19 cellular contexts compared by ENCODE assay signal in the genomic region with DNA sequence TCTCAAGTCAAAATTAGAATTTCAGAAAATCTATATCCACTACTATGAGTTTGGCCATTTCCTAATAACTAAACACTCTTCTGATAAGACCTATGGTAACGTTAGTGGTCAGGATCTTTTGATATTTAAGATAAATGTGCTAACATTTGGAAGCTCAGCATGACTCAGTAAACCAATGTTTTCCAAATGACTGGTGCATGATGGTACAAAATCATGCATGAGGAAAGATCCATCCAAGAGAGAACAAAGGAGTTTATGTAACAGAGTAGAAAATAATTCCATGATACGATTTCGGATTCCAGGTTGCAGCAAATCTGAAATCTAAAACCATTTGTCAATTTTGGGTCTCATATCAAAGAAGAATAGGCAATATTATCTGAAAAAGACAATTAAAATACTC.
"Had no signal": no experiment of that assay in that cellular context is flagged by ENCODE, and none has a peak within 500 bp of the region (broad histone marks: within the 10 kb centered on the region; RNA-seq: fewer than 3 reads in every experiment).

No MANE protein-coding gene starts in this region.

- H3K36me3 ChIP-seq: gastrocnemius medialis, heart left ventricle, left ventricle myocardium inferior, tibial artery, uterus had no signal

- H3K4me3 ChIP-seq: gastrocnemius medialis, heart left ventricle, left ventricle myocardium inferior, tibial artery, uterus had no signal

- ATAC-seq: activated naive CD8-positive, alpha-beta T cell treated with anti-CD3 and anti-CD28 coated beads, Interleukin-2, amount 50 U/mL, for 24 hours; effector memory CD8-positive, alpha-beta T cell; gastrocnemius medialis; T-helper 17 cell had no signal

- H3K4me1 Mint-ChIP-seq: activated naive CD4-positive, alpha-beta T cell treated with anti-CD3 and anti-CD28 coated beads, Interleukin-2, amount 10 ng/mL, durations not matched to agents 7 days and 5 days; activated naive CD8-positive, alpha-beta T cell treated with anti-CD3 and anti-CD28 coated beads, Interleukin-2, amount 50 U/mL, for 24 hours had no signal

- H3K27ac Mint-ChIP-seq: activated naive CD4-positive, alpha-beta T cell treated with anti-CD3 and anti-CD28 coated beads, Interleukin-2, amount 10 ng/mL, durations not matched to agents 7 days and 5 days; activated naive CD8-positive, alpha-beta T cell treated with anti-CD3 and anti-CD28 coated beads, Interleukin-2, amount 50 U/mL, for 24 hours; effector memory CD8-positive, alpha-beta T cell; T-helper 17 cell had no signal

- H3K27me3 ChIP-seq: uterus had no signal

- H3K4me1 ChIP-seq: gastrocnemius medialis, heart left ventricle, left ventricle myocardium inferior, tibial artery, uterus had no signal

- H3K9me3 ChIP-seq: gastrocnemius medialis, heart left ventricle, left ventricle myocardium inferior, tibial artery, uterus had no signal

- H3K36me3 Mint-ChIP-seq: activated naive CD4-positive, alpha-beta T cell treated with anti-CD3 and anti-CD28 coated beads, Interleukin-2, amount 10 ng/mL, durations not matched to agents 7 days and 5 days had no signal

- H3K9me3 Mint-ChIP-seq: activated naive CD4-positive, alpha-beta T cell treated with anti-CD3 and anti-CD28 coated beads, Interleukin-2, amount 10 ng/mL, durations not matched to agents 7 days and 5 days; activated naive CD8-positive, alpha-beta T cell treated with anti-CD3 and anti-CD28 coated beads, Interleukin-2, amount 50 U/mL, for 24 hours had no signal

- H3K4me3 Mint-ChIP-seq: activated naive CD4-positive, alpha-beta T cell treated with anti-CD3 and anti-CD28 coated beads, Interleukin-2, amount 10 ng/mL, durations not matched to agents 7 days and 5 days; activated naive CD8-positive, alpha-beta T cell treated with anti-CD3 and anti-CD28 coated beads, Interleukin-2, amount 50 U/mL, for 24 hours; effector memory CD8-positive, alpha-beta T cell; T-helper 17 cell had no signal

- DNase-seq: activated CD4-positive, alpha-beta T cell treated with anti-CD3 and anti-CD28 coated beads, Interleukin-2, amount 50 U/mL, for 1 hour; activated CD4-positive, CD25-positive, alpha-beta regulatory T cell treated with anti-CD3 and anti-CD28 coated beads, Interleukin-2, amount 50 U/mL, for 72 hours; activated CD8-positive, alpha-beta memory T cell treated with anti-CD3 and anti-CD28 coated beads for 24 hours; activated CD8-positive, alpha-beta memory T cell treated with anti-CD3 and anti-CD28 coated beads, Interleukin-2, amount 50 U/mL, for 48 hours; activated effector memory CD4-positive, alpha-beta T cell treated with Interleukin-2 at 50 U/mL for 16 hours; activated naive CD4-positive, alpha-beta T cell treated with anti-CD3 and anti-CD28 coated beads, Interleukin-2, amount 10 ng/mL, durations not matched to agents 7 days and 5 days; activated naive CD8-positive, alpha-beta T cell treated with anti-CD3 and anti-CD28 coated beads, Interleukin-2, amount 50 U/mL, for 24 hours; activated T-cell treated with anti-CD3 and anti-CD28 coated beads, Interleukin-2, amount 50 U/mL, for 48 hours; aorta; effector memory CD8-positive, alpha-beta T cell; gastrocnemius medialis; heart left ventricle; left ventricle myocardium inferior; stimulated activated CD4-positive, alpha-beta T cell treated with anti-CD3 and anti-CD28 coated beads, Interleukin-2, amount 100 ng/mL, for 24 hours; stimulated activated naive CD4-positive, alpha-beta T cell treated with Interleukin-2 at 50 U/mL for 16 hours; T-helper 17 cell; uterus had no signal

- H3K27ac ChIP-seq: gastrocnemius medialis, heart left ventricle, left ventricle myocardium inferior, tibial artery, uterus, VCaP had no signal
